Comparison of ENCODE assay signal across 1 cellular context in genomic region chrX:30313322-30313721, GRCh38.
TF ChIP-seq lines count a peak whose summit lies in the region.

No MANE protein-coding gene starts in this region.

TF ChIP-seq in HepG2, 621 proteins besides CTCF, POLR2A, EP300 and RAD21 (continued from another document and continues in another):
- TF ChIP-seq, protein P1, sequence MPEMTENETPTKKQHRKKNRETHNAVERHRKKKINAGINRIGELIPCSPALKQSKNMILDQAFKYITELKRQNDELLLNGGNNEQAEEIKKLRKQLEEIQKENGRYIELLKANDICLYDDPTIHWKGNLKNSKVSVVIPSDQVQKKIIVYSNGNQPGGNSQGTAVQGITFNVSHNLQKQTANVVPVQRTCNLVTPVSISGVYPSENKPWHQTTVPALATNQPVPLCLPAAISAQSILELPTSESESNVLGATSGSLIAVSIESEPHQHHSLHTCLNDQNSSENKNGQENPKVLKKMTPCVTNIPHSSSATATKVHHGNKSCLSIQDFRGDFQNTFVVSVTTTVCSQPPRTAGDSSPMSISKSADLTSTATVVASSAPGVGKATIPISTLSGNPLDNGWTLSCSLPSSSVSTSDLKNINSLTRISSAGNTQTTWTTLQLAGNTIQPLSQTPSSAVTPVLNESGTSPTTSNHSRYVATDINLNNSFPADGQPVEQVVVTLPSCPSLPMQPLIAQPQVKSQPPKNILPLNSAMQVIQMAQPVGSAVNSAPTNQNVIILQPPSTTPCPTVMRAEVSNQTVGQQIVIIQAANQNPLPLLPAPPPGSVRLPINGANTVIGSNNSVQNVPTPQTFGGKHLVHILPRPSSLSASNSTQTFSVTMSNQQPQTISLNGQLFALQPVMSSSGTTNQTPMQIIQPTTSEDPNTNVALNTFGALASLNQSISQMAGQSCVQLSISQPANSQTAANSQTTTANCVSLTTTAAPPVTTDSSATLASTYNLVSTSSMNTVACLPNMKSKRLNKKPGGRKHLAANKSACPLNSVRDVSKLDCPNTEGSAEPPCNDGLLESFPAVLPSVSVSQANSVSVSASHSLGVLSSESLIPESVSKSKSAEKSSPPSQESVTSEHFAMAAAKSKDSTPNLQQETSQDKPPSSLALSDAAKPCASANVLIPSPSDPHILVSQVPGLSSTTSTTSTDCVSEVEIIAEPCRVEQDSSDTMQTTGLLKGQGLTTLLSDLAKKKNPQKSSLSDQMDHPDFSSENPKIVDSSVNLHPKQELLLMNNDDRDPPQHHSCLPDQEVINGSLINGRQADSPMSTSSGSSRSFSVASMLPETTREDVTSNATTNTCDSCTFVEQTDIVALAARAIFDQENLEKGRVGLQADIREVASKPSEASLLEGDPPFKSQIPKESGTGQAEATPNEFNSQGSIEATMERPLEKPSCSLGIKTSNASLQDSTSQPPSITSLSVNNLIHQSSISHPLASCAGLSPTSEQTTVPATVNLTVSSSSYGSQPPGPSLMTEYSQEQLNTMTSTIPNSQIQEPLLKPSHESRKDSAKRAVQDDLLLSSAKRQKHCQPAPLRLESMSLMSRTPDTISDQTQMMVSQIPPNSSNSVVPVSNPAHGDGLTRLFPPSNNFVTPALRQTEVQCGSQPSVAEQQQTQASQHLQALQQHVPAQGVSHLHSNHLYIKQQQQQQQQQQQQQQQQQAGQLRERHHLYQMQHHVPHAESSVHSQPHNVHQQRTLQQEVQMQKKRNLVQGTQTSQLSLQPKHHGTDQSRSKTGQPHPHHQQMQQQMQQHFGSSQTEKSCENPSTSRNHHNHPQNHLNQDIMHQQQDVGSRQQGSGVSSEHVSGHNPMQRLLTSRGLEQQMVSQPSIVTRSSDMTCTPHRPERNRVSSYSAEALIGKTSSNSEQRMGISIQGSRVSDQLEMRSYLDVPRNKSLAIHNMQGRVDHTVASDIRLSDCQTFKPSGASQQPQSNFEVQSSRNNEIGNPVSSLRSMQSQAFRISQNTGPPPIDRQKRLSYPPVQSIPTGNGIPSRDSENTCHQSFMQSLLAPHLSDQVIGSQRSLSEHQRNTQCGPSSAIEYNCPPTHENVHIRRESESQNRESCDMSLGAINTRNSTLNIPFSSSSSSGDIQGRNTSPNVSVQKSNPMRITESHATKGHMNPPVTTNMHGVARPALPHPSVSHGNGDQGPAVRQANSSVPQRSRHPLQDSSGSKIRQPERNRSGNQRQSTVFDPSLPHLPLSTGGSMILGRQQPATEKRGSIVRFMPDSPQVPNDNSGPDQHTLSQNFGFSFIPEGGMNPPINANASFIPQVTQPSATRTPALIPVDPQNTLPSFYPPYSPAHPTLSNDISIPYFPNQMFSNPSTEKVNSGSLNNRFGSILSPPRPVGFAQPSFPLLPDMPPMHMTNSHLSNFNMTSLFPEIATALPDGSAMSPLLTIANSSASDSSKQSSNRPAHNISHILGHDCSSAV (CRISPR knock-in tag; IDR thresholded peaks at IDR 0.05; ENCODE audit: borderline replicate concordance), result no peak
- TF ChIP-seq ZNF569 (CRISPR knock-in tag; IDR thresholded peaks at IDR 0.05; ENCODE audit: borderline replicate concordance) (no peak), FOSL2 (CRISPR knock-in tag; IDR thresholded peaks at IDR 0.05) (peak; percentile 96), ZMAT3 (CRISPR knock-in tag; conservative IDR thresholded peaks at IDR 0.05) (no peak), MAFF (IDR thresholded peaks at IDR 0.05; ENCODE audit: low read depth, low read length) (no peak), SPEN (CRISPR knock-in tag; IDR thresholded peaks at IDR 0.05; ENCODE audit: low read depth) (no peak), ZNF138 (CRISPR knock-in tag; IDR thresholded peaks at IDR 0.05; ENCODE audit: low read depth) (no peak), SUZ12 (IDR thresholded peaks at IDR 0.05; ENCODE audit: low read depth, low read length) (no peak), ZZZ3 (CRISPR knock-in tag; IDR thresholded peaks at IDR 0.05; ENCODE audit: borderline replicate concordance) (no peak), MIXL1 (CRISPR knock-in tag; IDR thresholded peaks at IDR 0.05) (no peak), ATRX (CRISPR knock-in tag; IDR thresholded peaks at IDR 0.05; ENCODE audit: borderline replicate concordance) (no peak), ATAD3A (CRISPR knock-in tag; IDR thresholded peaks at IDR 0.05) (no peak), TARDBP (CRISPR knock-in tag; IDR thresholded peaks at IDR 0.05) (0 out of 2 replicates have a peak, but pooled peaks have one; percentile 17), ZBTB38 (CRISPR knock-in tag; IDR thresholded peaks at IDR 0.05) (no peak), STAT5B (CRISPR knock-in tag; IDR thresholded peaks at IDR 0.05) (no peak), SIX1 (CRISPR knock-in tag; IDR thresholded peaks at IDR 0.05; ENCODE audit: borderline replicate concordance) (no peak), ZBTB3 (CRISPR knock-in tag; IDR thresholded peaks at IDR 0.05; ENCODE audit: borderline replicate concordance, low read depth) (no peak), HNRNPL (IDR thresholded peaks at IDR 0.05; ENCODE audit: low read depth, low read length) (no peak), ZNF598 (CRISPR knock-in tag; IDR thresholded peaks at IDR 0.05; ENCODE audit: borderline replicate concordance) (no peak), ZNF513 (CRISPR knock-in tag; conservative IDR thresholded peaks at IDR 0.05) (no peak), GFI1 (CRISPR knock-in tag; IDR thresholded peaks at IDR 0.05; ENCODE audit: borderline replicate concordance) (no peak; the same call in 1 of the 2 replicates), HOMEZ (CRISPR knock-in tag; IDR thresholded peaks at IDR 0.05; ENCODE audit: low read depth) (0 out of 2 replicates have a peak, but pooled peaks have one; percentile 14), FOXK2 (IDR thresholded peaks at IDR 0.05) (no peak), ZNF430 (CRISPR knock-in tag; IDR thresholded peaks at IDR 0.05) (no peak), JUN (CRISPR knock-in tag; IDR thresholded peaks at IDR 0.05) (no peak), NFYC (CRISPR knock-in tag; IDR thresholded peaks at IDR 0.05) (no peak), CHD4 (IDR thresholded peaks at IDR 0.05; ENCODE audit: borderline replicate concordance, low read length) (no peak), ZNF333 (CRISPR knock-in tag; IDR thresholded peaks at IDR 0.05; ENCODE audit: borderline replicate concordance) (no peak), ZNF253 (CRISPR knock-in tag; IDR thresholded peaks at IDR 0.05; ENCODE audit: borderline replicate concordance) (no peak), MLLT10 (CRISPR knock-in tag; IDR thresholded peaks at IDR 0.05) (no peak), DDIT3 (CRISPR knock-in tag; IDR thresholded peaks at IDR 0.05) (no peak), MEF2D (CRISPR knock-in tag; IDR thresholded peaks at IDR 0.05) (no peak), FOXP1 (IDR thresholded peaks at IDR 0.05) (no peak), FOXP1 (CRISPR knock-in tag; IDR thresholded peaks at IDR 0.05) (peak; percentile 68), ZNF234 (CRISPR knock-in tag; conservative IDR thresholded peaks at IDR 0.05) (no peak), GLI4 (CRISPR knock-in tag; IDR thresholded peaks at IDR 0.05; ENCODE audit: borderline replicate concordance) (no peak)
- TF ChIP-seq, protein P2, sequence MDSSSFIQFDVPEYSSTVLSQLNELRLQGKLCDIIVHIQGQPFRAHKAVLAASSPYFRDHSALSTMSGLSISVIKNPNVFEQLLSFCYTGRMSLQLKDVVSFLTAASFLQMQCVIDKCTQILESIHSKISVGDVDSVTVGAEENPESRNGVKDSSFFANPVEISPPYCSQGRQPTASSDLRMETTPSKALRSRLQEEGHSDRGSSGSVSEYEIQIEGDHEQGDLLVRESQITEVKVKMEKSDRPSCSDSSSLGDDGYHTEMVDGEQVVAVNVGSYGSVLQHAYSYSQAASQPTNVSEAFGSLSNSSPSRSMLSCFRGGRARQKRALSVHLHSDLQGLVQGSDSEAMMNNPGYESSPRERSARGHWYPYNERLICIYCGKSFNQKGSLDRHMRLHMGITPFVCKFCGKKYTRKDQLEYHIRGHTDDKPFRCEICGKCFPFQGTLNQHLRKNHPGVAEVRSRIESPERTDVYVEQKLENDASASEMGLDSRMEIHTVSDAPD (CRISPR knock-in tag; IDR thresholded peaks at IDR 0.05), result no peak
- TF ChIP-seq, protein P3, sequence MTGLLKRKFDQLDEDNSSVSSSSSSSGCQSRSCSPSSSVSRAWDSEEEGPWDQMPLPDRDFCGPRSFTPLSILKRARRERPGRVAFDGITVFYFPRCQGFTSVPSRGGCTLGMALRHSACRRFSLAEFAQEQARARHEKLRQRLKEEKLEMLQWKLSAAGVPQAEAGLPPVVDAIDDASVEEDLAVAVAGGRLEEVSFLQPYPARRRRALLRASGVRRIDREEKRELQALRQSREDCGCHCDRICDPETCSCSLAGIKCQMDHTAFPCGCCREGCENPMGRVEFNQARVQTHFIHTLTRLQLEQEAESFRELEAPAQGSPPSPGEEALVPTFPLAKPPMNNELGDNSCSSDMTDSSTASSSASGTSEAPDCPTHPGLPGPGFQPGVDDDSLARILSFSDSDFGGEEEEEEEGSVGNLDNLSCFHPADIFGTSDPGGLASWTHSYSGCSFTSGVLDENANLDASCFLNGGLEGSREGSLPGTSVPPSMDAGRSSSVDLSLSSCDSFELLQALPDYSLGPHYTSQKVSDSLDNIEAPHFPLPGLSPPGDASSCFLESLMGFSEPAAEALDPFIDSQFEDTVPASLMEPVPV (CRISPR knock-in tag; IDR thresholded peaks at IDR 0.05), result no peak
- TF ChIP-seq, protein P4, sequence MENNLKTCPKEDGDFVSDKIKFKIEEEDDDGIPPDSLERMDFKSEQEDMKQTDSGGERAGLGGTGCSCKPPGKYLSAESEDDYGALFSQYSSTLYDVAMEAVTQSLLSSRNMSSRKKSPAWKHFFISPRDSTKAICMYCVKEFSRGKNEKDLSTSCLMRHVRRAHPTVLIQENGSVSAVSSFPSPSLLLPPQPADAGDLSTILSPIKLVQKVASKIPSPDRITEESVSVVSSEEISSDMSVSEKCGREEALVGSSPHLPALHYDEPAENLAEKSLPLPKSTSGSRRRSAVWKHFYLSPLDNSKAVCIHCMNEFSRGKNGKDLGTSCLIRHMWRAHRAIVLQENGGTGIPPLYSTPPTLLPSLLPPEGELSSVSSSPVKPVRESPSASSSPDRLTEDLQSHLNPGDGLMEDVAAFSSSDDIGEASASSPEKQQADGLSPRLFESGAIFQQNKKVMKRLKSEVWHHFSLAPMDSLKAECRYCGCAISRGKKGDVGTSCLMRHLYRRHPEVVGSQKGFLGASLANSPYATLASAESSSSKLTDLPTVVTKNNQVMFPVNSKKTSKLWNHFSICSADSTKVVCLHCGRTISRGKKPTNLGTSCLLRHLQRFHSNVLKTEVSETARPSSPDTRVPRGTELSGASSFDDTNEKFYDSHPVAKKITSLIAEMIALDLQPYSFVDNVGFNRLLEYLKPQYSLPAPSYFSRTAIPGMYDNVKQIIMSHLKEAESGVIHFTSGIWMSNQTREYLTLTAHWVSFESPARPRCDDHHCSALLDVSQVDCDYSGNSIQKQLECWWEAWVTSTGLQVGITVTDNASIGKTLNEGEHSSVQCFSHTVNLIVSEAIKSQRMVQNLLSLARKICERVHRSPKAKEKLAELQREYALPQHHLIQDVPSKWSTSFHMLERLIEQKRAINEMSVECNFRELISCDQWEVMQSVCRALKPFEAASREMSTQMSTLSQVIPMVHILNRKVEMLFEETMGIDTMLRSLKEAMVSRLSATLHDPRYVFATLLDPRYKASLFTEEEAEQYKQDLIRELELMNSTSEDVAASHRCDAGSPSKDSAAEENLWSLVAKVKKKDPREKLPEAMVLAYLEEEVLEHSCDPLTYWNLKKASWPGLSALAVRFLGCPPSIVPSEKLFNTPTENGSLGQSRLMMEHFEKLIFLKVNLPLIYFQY (CRISPR knock-in tag; IDR thresholded peaks at IDR 0.05; ENCODE audit: borderline replicate concordance), result no peak
- TF ChIP-seq, protein P5, sequence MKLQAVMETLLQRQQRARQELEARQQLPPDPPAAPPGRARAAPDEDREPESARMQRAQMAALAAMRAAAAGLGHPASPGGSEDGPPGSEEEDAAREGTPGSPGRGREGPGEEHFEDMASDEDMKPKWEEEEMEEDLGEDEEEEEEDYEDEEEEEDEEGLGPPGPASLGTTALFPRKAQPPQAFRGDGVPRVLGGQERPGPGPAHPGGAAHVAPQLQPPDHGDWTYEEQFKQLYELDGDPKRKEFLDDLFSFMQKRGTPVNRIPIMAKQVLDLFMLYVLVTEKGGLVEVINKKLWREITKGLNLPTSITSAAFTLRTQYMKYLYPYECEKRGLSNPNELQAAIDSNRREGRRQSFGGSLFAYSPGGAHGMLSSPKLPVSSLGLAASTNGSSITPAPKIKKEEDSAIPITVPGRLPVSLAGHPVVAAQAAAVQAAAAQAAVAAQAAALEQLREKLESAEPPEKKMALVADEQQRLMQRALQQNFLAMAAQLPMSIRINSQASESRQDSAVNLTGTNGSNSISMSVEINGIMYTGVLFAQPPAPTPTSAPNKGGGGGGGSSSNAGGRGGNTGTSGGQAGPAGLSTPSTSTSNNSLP (IDR thresholded peaks at IDR 0.05; ENCODE audit: low read depth, low read length), result no peak
- TF ChIP-seq, protein P6, sequence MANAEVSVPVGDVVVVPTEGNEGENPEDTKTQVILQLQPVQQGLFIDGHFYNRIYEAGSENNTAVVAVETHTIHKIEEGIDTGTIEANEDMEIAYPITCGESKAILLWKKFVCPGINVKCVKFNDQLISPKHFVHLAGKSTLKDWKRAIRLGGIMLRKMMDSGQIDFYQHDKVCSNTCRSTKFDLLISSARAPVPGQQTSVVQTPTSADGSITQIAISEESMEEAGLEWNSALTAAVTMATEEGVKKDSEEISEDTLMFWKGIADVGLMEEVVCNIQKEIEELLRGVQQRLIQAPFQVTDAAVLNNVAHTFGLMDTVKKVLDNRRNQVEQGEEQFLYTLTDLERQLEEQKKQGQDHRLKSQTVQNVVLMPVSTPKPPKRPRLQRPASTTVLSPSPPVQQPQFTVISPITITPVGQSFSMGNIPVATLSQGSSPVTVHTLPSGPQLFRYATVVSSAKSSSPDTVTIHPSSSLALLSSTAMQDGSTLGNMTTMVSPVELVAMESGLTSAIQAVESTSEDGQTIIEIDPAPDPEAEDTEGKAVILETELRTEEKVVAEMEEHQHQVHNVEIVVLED (CRISPR knock-in tag; IDR thresholded peaks at IDR 0.05; ENCODE audit: borderline replicate concordance), result no peak
